30 cellular contexts compared by ENCODE assay signal in the genomic region with DNA sequence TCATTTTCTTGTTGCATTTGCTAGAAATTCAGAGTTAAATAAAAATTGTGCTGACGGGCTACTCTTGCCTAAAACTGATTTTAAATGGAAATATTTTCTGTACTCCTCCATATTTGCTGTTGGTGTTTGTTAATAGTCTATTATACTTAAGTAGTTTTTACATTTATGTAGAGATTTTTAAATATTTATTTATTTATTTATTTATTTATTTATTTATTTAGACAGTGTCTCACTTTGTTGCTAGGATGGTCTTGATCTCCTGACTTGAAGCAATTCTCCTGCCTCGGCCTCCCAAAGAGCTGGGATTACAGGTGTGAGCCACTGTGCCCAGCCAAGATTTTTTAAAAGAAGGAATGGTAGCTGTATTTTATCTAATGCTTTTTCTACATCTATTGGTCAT.
"Had no signal": no experiment of that assay in that cellular context is flagged by ENCODE, and none has a peak within 500 bp of the region (broad histone marks: within the 10 kb centered on the region; RNA-seq: fewer than 3 reads in every experiment).

No MANE protein-coding gene starts in this region.

- DNase-seq: activated B cell treated with CpG ODN at 0.5 μM for 24 hours; activated CD4-positive, alpha-beta memory T cell treated with anti-CD3 and anti-CD28 coated beads for 36 hours; activated CD4-positive, alpha-beta T cell treated with anti-CD3 and anti-CD28 coated beads for 4 hours; activated CD4-positive, alpha-beta T cell treated with anti-CD3 and anti-CD28 coated beads, Interleukin-2, amount 10 ng/mL, durations not matched to agents 24 days and 14 days; activated CD4-positive, alpha-beta T cell treated with anti-CD3 and anti-CD28 coated beads, Interleukin-2, amount 50 U/mL, for 1 hour; activated CD4-positive, alpha-beta T cell treated with anti-CD3 and anti-CD28 coated beads, Interleukin-2, amount 50 U/mL, for 4 hours; activated CD4-positive, CD25-positive, alpha-beta regulatory T cell treated with anti-CD3 and anti-CD28 coated beads, Interleukin-2, amount 50 U/mL, for 72 hours; activated CD8-positive, alpha-beta memory T cell treated with anti-CD3 and anti-CD28 coated beads, Interleukin-2, amount 50 U/mL, for 4 hours; activated CD8-positive, alpha-beta T cell treated with anti-CD3 and anti-CD28 coated beads for 36 hours; activated effector memory CD4-positive, alpha-beta T cell treated with anti-CD3 and anti-CD28 coated beads, Interleukin-2, amount 50 U/mL, for 16 hours; activated gamma-delta T cell treated with Interleukin-2 at 50 U/mL for 16 hours; activated naive CD4-positive, alpha-beta T cell; activated naive CD4-positive, alpha-beta T cell treated with anti-CD3 and anti-CD28 coated beads for 36 hours; activated naive CD8-positive, alpha-beta T cell treated with anti-CD3 and anti-CD28 coated beads, Interleukin-2, amount 10 ng/mL, durations not matched to agents 7 days and 5 days; activated naive CD8-positive, alpha-beta T cell treated with anti-CD3 and anti-CD28 coated beads, Interleukin-2, amount 50 U/mL, for 24 hours; activated T-cell treated with anti-CD3 and anti-CD28 coated beads for 4 hours; activated T-cell treated with anti-CD3 and anti-CD28 coated beads, Interleukin-2, amount 50 U/mL, for 1 hour; activated T-cell treated with anti-CD3 and anti-CD28 coated beads, Interleukin-2, amount 50 U/mL, for 4 hours; activated T-cell treated with anti-CD3 and anti-CD28 coated beads, Interleukin-2, amount 50 U/mL, for 72 hours; amygdala; anterior cingulate cortex; caudate nucleus; cerebellar nuclear complex; T-helper 2 cell; T-helper 9 cell had no signal

- H3K4me1 ChIP-seq: ascending aorta had no signal

- H3K4me3 ChIP-seq: ascending aorta, cardiac muscle cell had no signal

- FAIRE-seq: bronchial epithelial cell, TTC549 had no signal

- H3K27ac ChIP-seq: ascending aorta, cardiac muscle cell, VCaP had no signal

- H3K36me3 ChIP-seq: ascending aorta, cardiac muscle cell had no signal
